ENCODE assay signal across 1 cellular context in genomic region chr14:60653388-60653690, GRCh38.
TF ChIP-seq lines count a peak whose summit lies in the region.

No MANE protein-coding gene starts in this region.

TF ChIP-seq in WTC11, 78 proteins besides CTCF, POLR2A, EP300 and RAD21 (continued from another document):
- no peak for TF ChIP-seq ARID4B (CRISPR knock-in tag; IDR thresholded peaks at IDR 0.05; ENCODE audit: borderline replicate concordance)
- TF ChIP-seq ZNF396 (CRISPR knock-in tag; IDR thresholded peaks at IDR 0.05; ENCODE audit: borderline replicate concordance) = no peak
TF ChIP-seq in WTC11: peak in this region for 0.
